8 cellular contexts compared by ENCODE assay signal in the genomic region with DNA sequence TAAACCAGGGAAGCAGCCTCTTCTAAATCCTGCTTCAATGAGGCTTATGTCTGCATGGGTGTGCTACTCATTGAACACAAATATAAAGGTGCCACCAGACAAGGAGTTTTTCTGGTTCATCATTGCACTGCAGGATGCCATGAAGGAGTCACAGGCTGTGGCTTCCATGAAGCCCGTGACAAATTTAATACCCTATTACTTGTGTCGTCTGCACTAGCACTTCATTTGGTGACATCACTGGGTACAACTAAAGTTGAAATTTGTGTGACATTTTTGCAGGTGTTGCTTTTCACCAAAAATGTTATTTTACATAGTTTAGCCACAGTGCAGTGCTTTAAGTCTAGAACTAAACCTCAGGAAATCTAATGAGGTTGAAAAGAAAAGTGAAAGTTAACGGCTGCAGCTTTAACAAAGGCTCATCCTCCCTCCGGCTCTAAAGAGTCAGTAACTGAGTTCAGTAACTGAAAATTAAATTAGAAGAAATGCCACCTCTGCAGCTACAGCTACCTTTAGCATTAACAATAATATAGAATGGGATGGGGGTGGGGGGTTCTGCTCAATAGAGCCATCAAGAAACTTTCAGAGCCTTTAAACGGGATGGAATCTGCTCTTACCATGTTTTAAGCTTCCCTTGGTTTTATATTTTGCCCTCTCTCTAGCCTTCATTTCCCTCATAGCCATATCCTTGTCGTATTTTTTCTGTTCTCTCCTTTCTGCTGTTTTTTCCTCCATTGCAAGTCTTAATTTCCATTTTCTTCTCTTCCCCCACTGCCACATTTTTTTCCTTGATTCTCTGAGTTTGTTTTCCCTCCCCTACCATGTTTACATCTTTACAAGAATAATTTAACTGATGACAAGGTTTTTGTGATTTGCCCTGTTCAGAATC.
DNase-seq lines count a peak whose midpoint lies in the region; ATAC-seq and TF ChIP-seq lines count a peak whose summit lies in the region.

No MANE protein-coding gene starts in this region.

- H4K12ac ChIP-seq in trophoblast cell (ENCODE audit: low read depth, low read length), result no peak overlapping the region

- no peak overlapping the region for H3K27ac ChIP-seq in trophoblast cell (ENCODE audit: low read depth, low read length)

- no CpG with 5 or more reads among the region's 6 CpGs for WGBS in trophoblast cell (ENCODE audit: extremely low coverage, insufficient coverage, insufficient read length)

- H3K4me3 Mint-ChIP-seq in nephron progenitor cell, result no peak overlapping the region

- no peaks in the 10 kb centered on the region for H3K36me3 Mint-ChIP-seq in nephron progenitor cell (ENCODE audit: low read depth)

- H3K18ac ChIP-seq in trophoblast cell (ENCODE audit: low read length), result no peak overlapping the region

- peak overlapping the region; percentile 40 for H3K4me3 ChIP-seq in astrocyte of the cerebellum (ENCODE audit: low read depth, low read length)
- H3K4me3 ChIP-seq in mucosa of descending colon, result no peak overlapping the region
- no peak overlapping the region for H3K4me3 ChIP-seq in trophoblast cell (ENCODE audit: low read depth, low read length)

- no peak overlapping the region for H3K23ac ChIP-seq in trophoblast cell (ENCODE audit: low read length)

- no peak overlapping the region for H3K27ac Mint-ChIP-seq in nephron progenitor cell

- no peak overlapping the region for H2AFZ ChIP-seq in trophoblast cell (ENCODE audit: insufficient read depth, low read length, poor library complexity)

- no peak overlapping the region for H2BK120ac ChIP-seq in trophoblast cell (ENCODE audit: insufficient read depth, low read length, poor library complexity)

- intact Hi-C loops in mucosa of descending colon (cut with DNase I, micrococcal nuclease), result no loop called here

- no peaks in the 10 kb centered on the region for H3K9me3 Mint-ChIP-seq in nephron progenitor cell

- no peaks in the 10 kb centered on the region for H3K79me1 ChIP-seq in trophoblast cell (ENCODE audit: low read length)

- ATAC-seq in GM21360 (IDR thresholded peaks at IDR 0.05; ENCODE audit: unreplicated experiment), result peak; percentile 82
- ATAC-seq in HG03521 (IDR thresholded peaks at IDR 0.05; ENCODE audit: unreplicated experiment), result peak; percentile 68
- peak; percentile 49 for ATAC-seq in mucosa of descending colon

- no peak overlapping the region for H3K14ac ChIP-seq in trophoblast cell (ENCODE audit: low read length)

- no peak overlapping the region for H2BK12ac ChIP-seq in trophoblast cell (ENCODE audit: low read length)

- H3K4me1 ChIP-seq in mucosa of descending colon (ENCODE audit: low read depth) (no peaks in the 10 kb centered on the region), trophoblast cell (ENCODE audit: control insufficient read depth in 1 of 2, insufficient read depth in 2 of 2, low read length in 2 of 2) (no peaks in the 10 kb centered on the region)

- H3K36me3 ChIP-seq in mucosa of descending colon (ENCODE audit: low read depth) (no peaks in the 10 kb centered on the region), trophoblast cell (ENCODE audit: control insufficient read depth in 1 of 2, insufficient read depth in 2 of 2, low read length in 2 of 2) (no peaks in the 10 kb centered on the region)

- no peaks in the 10 kb centered on the region for H3K27me3 Mint-ChIP-seq in nephron progenitor cell (ENCODE audit: low read depth, poor library complexity)

- in situ Hi-C loops in G401 (cut with HindIII; ENCODE audit: low sequenced_read_pairs) (no loop called here), astrocyte of the cerebellum (cut with HindIII; ENCODE audit: low sequenced_read_pairs) (no loop called here)

- no peak overlapping the region for H3K4ac ChIP-seq in trophoblast cell (ENCODE audit: low read depth, low read length)

- peak; percentile 59 for DNase-seq in G401 (ENCODE audit: low spot score)
- DNase-seq in astrocyte of the cerebellum (ENCODE audit: low read depth), result peak; percentile 22
- DNase-seq in mucosa of descending colon, result no peak
- DNase-seq in trophoblast cell, result no peak
- no peak for DNase-seq in nephron progenitor cell
- no peak for DNase-seq in activated CD8-positive, alpha-beta memory T cell treated with anti-CD3 and anti-CD28 coated beads for 24 hours

- H3K9me3 ChIP-seq in mucosa of descending colon, result no peaks in the 10 kb centered on the region
- H3K9me3 ChIP-seq in trophoblast cell (ENCODE audit: insufficient read depth, low read depth, low read length), result no peaks in the 10 kb centered on the region

- no peak overlapping the region for H4K91ac ChIP-seq in trophoblast cell (ENCODE audit: low read depth, low read length)

- no peak overlapping the region for H3K9ac ChIP-seq in trophoblast cell (ENCODE audit: low read length)

- H4K8ac ChIP-seq in trophoblast cell (ENCODE audit: low read depth, low read length), result no peak overlapping the region

- H2AK5ac ChIP-seq in trophoblast cell (ENCODE audit: low read length), result no peak overlapping the region

- TF ChIP-seq CTCF in astrocyte of the cerebellum (IDR thresholded peaks at IDR 0.05; ENCODE audit: low read depth, low read length, missing control alignments) (no peak), mucosa of descending colon (IDR thresholded peaks at IDR 0.05) (no peak), nephron progenitor cell (IDR thresholded peaks at IDR 0.05) (no peak)

- no peak overlapping the region for H3K4me2 ChIP-seq in trophoblast cell (ENCODE audit: low read length)

- H3K27me3 ChIP-seq in trophoblast cell (ENCODE audit: insufficient read depth, low read length), result no peaks in the 10 kb centered on the region

- H3K79me2 ChIP-seq in trophoblast cell (ENCODE audit: control insufficient read depth, insufficient read depth, low read length, poor library complexity), result no peaks in the 10 kb centered on the region

- no peak overlapping the region for H2BK5ac ChIP-seq in trophoblast cell (ENCODE audit: low read depth, low read length, poor library complexity)

- peaks cover 6% of the 10 kb centered on the region for H3K4me1 Mint-ChIP-seq in nephron progenitor cell

Comparison
In these comparisons a context has a peak if more than half of its experiments do, and no peak if none do; other contexts are left out.
1. DNase-seq: peak in G401 (single experiment) and astrocyte of the cerebellum (single experiment); none in mucosa of descending colon (0 of 3), trophoblast cell (0 of 2), nephron progenitor cell (single experiment) and activated CD8-positive, alpha-beta memory T cell treated with anti-CD3 and anti-CD28 coated beads for 24 hours (single experiment).
2. Peak in every context shown above with its lines, with median percentiles within 50 percentile points of each other: ATAC-seq.